12 cellular contexts compared by ENCODE assay signal in the genomic region with DNA sequence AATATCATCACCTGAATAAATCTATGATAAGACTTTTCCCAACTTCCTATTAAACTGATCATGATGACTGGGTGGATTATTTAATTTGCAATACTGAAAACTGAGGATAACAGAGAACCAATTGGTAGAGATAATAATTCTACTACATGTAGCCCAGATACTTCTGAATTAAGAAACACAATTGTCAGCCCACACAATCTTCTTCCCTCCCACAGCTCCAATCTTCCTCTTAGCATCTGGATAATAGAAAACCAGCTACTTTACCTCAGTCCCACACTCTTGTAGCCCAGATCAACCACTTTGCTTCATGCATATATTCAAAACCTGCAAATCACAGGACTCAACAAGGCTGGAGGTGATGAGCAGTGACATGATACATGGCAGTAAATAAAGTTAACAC. TPM values are rescaled to one million over a fixed set of nuclear protein-coding genes. Genes with fewer than 3 reads are reported as not detected.
A peak's percentile ranks its signal among the peaks of the same experiment; 100 is the strongest.
DNase-seq lines count a peak whose midpoint lies in the region; ATAC-seq and TF ChIP-seq lines count a peak whose summit lies in the region.
"Had no signal": no experiment of that assay in that cellular context is flagged by ENCODE, and none has a peak within 500 bp of the region (broad histone marks: within the 10 kb centered on the region; RNA-seq: fewer than 3 reads in every experiment).

No MANE protein-coding gene starts in this region.

- H3K4me1 ChIP-seq in osteoblast (ENCODE audit: insufficient read depth, low read length) = peaks cover 3% of the 10 kb centered on the region

- H3K9me3 ChIP-seq in osteoblast (ENCODE audit: low read depth, low read length) = no peaks in the 10 kb centered on the region

- intact Hi-C loops in cardiac septum (cut with DNase I) = no loop called here

- ATAC-seq in GM18511 (IDR thresholded peaks at IDR 0.05; ENCODE audit: unreplicated experiment) = peak; percentile 21
- peak; percentile 25 for ATAC-seq in GM21360 (IDR thresholded peaks at IDR 0.05; ENCODE audit: unreplicated experiment)
- peak; percentile 5 for ATAC-seq in HG02870 (IDR thresholded peaks at IDR 0.05; ENCODE audit: unreplicated experiment)
- peak; percentile 22 for ATAC-seq in HG03442 (IDR thresholded peaks at IDR 0.05; ENCODE audit: unreplicated experiment)
- ATAC-seq: Panc1 had no signal

- no peaks in the 10 kb centered on the region for H3K79me2 ChIP-seq in osteoblast (ENCODE audit: insufficient read depth, low read length)

- no peak overlapping the region for H3K4me2 ChIP-seq in osteoblast (ENCODE audit: insufficient read depth, low read length)

- no peak overlapping the region for H3K27ac ChIP-seq in osteoblast (ENCODE audit: low read depth, low read length)
- H3K27ac ChIP-seq: epithelial cell of prostate had no signal

- DNase-seq in osteoblast (ENCODE audit: insufficient read length, low spot score, missing footprints) = no peak
- DNase-seq in cardiac septum (ENCODE audit: low spot score) = no peak
- DNase-seq in activated T-cell treated with anti-CD3 and anti-CD28 coated beads, Interleukin-2, amount 50 U/mL, for 48 hours = no peak
- DNase-seq in kidney tubule cell (ENCODE audit: low spot score) = no peak
- DNase-seq: Calu3, KBM-7 had no signal

- H3K4me3 ChIP-seq in osteoblast (ENCODE audit: insufficient read depth, low read length) = no peak overlapping the region

- no peak overlapping the region for H2AFZ ChIP-seq in osteoblast (ENCODE audit: low read length)

- H4K20me1 ChIP-seq in osteoblast (ENCODE audit: insufficient read depth, low read length) = no peaks in the 10 kb centered on the region

- H3K36me3 ChIP-seq in osteoblast (ENCODE audit: insufficient read depth, low read length) = no peaks in the 10 kb centered on the region

- no peaks in the 10 kb centered on the region for H3K27me3 ChIP-seq in osteoblast (ENCODE audit: insufficient read depth, low read length)

- no peak for TF ChIP-seq CTCF in osteoblast (IDR thresholded peaks at IDR 0.05; ENCODE audit: extremely low read depth, low read depth, low read length)

RNA-seq across cellular contexts. Expression of gene FRRS1, which starts 16.9 kb away (rescaled TPM):
- 23.2 and 28.9 TPM in 2 replicates for total RNA-seq in osteoblast
- 4.0 TPM for total RNA-seq in cardiac septum
